In genomic region chr14:58599707-58600106, GRCh38 we compare ENCODE assay signal across 3 cellular contexts.
TF ChIP-seq lines count a peak whose summit lies in the region.

No MANE protein-coding gene starts in this region.

TF ChIP-seq in HepG2, 621 proteins besides CTCF, POLR2A, EP300 and RAD21:
- TF ChIP-seq, protein P1, sequence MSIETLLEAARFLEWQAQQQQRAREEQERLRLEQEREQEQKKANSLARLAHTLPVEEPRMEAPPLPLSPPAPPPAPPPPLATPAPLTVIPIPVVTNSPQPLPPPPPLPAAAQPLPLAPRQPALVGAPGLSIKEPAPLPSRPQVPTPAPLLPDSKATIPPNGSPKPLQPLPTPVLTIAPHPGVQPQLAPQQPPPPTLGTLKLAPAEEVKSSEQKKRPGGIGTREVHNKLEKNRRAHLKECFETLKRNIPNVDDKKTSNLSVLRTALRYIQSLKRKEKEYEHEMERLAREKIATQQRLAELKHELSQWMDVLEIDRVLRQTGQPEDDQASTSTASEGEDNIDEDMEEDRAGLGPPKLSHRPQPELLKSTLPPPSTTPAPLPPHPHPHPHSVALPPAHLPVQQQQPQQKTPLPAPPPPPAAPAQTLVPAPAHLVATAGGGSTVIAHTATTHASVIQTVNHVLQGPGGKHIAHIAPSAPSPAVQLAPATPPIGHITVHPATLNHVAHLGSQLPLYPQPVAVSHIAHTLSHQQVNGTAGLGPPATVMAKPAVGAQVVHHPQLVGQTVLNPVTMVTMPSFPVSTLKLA (IDR thresholded peaks at IDR 0.05) = peak; percentile 52; the same call in 1 of the 2 replicates
- no peak for TF ChIP-seq TAF15 (IDR thresholded peaks at IDR 0.05; ENCODE audit: low read depth, low read length, poor library complexity, severe bottlenecking)

TF ChIP-seq in H1, 55 proteins besides CTCF, POLR2A, EP300 and RAD21:
- TF ChIP-seq HDAC2 (IDR thresholded peaks at IDR 0.05; ENCODE audit: borderline replicate concordance in 1 of 2, low read depth in 2 of 2, low read length in 2 of 2) (no peak), POU5F1 (IDR thresholded peaks at IDR 0.05; ENCODE audit: low read depth, low read length) (no peak), GABPA (IDR thresholded peaks at IDR 0.05; ENCODE audit: borderline replicate concordance, insufficient read depth, low read length) (no peak), SIN3A (conservative IDR thresholded peaks at IDR 0.05 in 1 of 2, IDR thresholded peaks at IDR 0.05 in 1 of 2; ENCODE audit: low read depth in 1 of 2, low read length in 2 of 2) (no peak), CEBPB (IDR thresholded peaks at IDR 0.05; ENCODE audit: low read depth, low read length) (no peak), BCL11A (IDR thresholded peaks at IDR 0.05; ENCODE audit: low read depth in 2 of 2, low read length in 2 of 2) (no peak), ASH2L (IDR thresholded peaks at IDR 0.05; ENCODE audit: low read length) (no peak), KDM1A (IDR thresholded peaks at IDR 0.05; ENCODE audit: borderline replicate concordance, low read length) (no peak), BRCA1 (IDR thresholded peaks at IDR 0.05; ENCODE audit: low read depth, low read length) (no peak), RBBP5 (IDR thresholded peaks at IDR 0.05; ENCODE audit: borderline replicate concordance, low read depth, low read length) (no peak), JUND (IDR thresholded peaks at IDR 0.05; ENCODE audit: low read length) (no peak), JUN (IDR thresholded peaks at IDR 0.05; ENCODE audit: low read depth, low read length) (no peak), SRF (IDR thresholded peaks at IDR 0.05; ENCODE audit: low read depth, low read length) (no peak), SIX5 (IDR thresholded peaks at IDR 0.05; ENCODE audit: low read depth, low read length) (no peak), SP1 (IDR thresholded peaks at IDR 0.05; ENCODE audit: low read depth, low read length) (no peak), TAF7 (optimal IDR thresholded peaks at IDR 0.05; ENCODE audit: borderline replicate concordance, low read depth, low read length) (no peak), TAF1 (IDR thresholded peaks at IDR 0.05; ENCODE audit: low read depth, low read length) (no peak), TBP (IDR thresholded peaks at IDR 0.05; ENCODE audit: low read depth, low read length) (no peak), EZH2 (IDR thresholded peaks at IDR 0.05; ENCODE audit: low read depth, low read length, severe bottlenecking) (no peak)
- TF ChIP-seq, protein P2, sequence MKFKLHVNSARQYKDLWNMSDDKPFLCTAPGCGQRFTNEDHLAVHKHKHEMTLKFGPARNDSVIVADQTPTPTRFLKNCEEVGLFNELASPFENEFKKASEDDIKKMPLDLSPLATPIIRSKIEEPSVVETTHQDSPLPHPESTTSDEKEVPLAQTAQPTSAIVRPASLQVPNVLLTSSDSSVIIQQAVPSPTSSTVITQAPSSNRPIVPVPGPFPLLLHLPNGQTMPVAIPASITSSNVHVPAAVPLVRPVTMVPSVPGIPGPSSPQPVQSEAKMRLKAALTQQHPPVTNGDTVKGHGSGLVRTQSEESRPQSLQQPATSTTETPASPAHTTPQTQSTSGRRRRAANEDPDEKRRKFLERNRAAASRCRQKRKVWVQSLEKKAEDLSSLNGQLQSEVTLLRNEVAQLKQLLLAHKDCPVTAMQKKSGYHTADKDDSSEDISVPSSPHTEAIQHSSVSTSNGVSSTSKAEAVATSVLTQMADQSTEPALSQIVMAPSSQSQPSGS (IDR thresholded peaks at IDR 0.05; ENCODE audit: low read length) = no peak

TF ChIP-seq in WTC11, 78 proteins besides CTCF, POLR2A, EP300 and RAD21:
- TF ChIP-seq, protein P3, sequence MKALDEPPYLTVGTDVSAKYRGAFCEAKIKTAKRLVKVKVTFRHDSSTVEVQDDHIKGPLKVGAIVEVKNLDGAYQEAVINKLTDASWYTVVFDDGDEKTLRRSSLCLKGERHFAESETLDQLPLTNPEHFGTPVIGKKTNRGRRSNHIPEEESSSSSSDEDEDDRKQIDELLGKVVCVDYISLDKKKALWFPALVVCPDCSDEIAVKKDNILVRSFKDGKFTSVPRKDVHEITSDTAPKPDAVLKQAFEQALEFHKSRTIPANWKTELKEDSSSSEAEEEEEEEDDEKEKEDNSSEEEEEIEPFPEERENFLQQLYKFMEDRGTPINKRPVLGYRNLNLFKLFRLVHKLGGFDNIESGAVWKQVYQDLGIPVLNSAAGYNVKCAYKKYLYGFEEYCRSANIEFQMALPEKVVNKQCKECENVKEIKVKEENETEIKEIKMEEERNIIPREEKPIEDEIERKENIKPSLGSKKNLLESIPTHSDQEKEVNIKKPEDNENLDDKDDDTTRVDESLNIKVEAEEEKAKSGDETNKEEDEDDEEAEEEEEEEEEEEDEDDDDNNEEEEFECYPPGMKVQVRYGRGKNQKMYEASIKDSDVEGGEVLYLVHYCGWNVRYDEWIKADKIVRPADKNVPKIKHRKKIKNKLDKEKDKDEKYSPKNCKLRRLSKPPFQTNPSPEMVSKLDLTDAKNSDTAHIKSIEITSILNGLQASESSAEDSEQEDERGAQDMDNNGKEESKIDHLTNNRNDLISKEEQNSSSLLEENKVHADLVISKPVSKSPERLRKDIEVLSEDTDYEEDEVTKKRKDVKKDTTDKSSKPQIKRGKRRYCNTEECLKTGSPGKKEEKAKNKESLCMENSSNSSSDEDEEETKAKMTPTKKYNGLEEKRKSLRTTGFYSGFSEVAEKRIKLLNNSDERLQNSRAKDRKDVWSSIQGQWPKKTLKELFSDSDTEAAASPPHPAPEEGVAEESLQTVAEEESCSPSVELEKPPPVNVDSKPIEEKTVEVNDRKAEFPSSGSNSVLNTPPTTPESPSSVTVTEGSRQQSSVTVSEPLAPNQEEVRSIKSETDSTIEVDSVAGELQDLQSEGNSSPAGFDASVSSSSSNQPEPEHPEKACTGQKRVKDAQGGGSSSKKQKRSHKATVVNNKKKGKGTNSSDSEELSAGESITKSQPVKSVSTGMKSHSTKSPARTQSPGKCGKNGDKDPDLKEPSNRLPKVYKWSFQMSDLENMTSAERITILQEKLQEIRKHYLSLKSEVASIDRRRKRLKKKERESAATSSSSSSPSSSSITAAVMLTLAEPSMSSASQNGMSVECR (CRISPR knock-in tag; IDR thresholded peaks at IDR 0.05; ENCODE audit: borderline replicate concordance) = no peak
TF ChIP-seq in WTC11: peak in this region for 0.
